Comparison of ENCODE assay signal across 8 cellular contexts in genomic region chr2:148643421-148643820, GRCh38. TPM values are rescaled to one million over a fixed set of nuclear protein-coding genes. Genes with fewer than 3 reads are reported as not detected.
DNase-seq lines count a peak whose midpoint lies in the region; ATAC-seq and TF ChIP-seq lines count a peak whose summit lies in the region.

No MANE protein-coding gene starts in this region.

- H3K36me3 ChIP-seq in Caco-2 (ENCODE audit: control insufficient read depth, insufficient read depth, low read length) (no peaks in the 10 kb centered on the region), Loucy (ENCODE audit: insufficient read depth, low read length) (no peaks in the 10 kb centered on the region), esophagus squamous epithelium (no peaks in the 10 kb centered on the region), subcutaneous abdominal adipose tissue (ENCODE audit: control insufficient read depth in 5 of 5, insufficient read depth in 5 of 5, low read length in 5 of 5) (no peaks in the 10 kb centered on the region)

- no peaks in the 10 kb centered on the region for H3K9me3 Mint-ChIP-seq in Caco-2 (ENCODE audit: unreplicated experiment)

- WGBS in esophagus squamous epithelium, 2 donors: 18 to 21% methylated on average over 5 of the region's 5 CpGs

- peaks cover 32% of the 10 kb centered on the region for H3K79me2 ChIP-seq in Loucy (ENCODE audit: insufficient read depth, low read length)

- TF ChIP-seq POLR2A in esophagus squamous epithelium (IDR thresholded peaks at IDR 0.05): no peak

- H3K4me1 ChIP-seq in Caco-2 (no peaks in the 10 kb centered on the region), Loucy (ENCODE audit: insufficient read depth, low read length, poor library complexity, severe bottlenecking) (peaks cover 26% of the 10 kb centered on the region), esophagus squamous epithelium (peaks cover 0 to 45% (median 19%) of the 10 kb centered on the region in 3 donors), subcutaneous abdominal adipose tissue (ENCODE audit: control insufficient read depth in 5 of 5, insufficient read depth in 5 of 5, low read length in 5 of 5) (peaks cover 5 to 27% (median 17%) of the 10 kb centered on the region in 5 donors)

- no peaks in the 10 kb centered on the region for H3K27me3 ChIP-seq in Caco-2 (replicated peaks; ENCODE audit: control insufficient read depth, insufficient read depth, low read length)
- no peaks in the 10 kb centered on the region for H3K27me3 ChIP-seq in Loucy (ENCODE audit: insufficient read depth, low read length, poor library complexity, severe bottlenecking)
- H3K27me3 ChIP-seq in esophagus squamous epithelium: peaks cover 0 to 17% (median 0%) of the 10 kb centered on the region in 4 donors
- peaks cover 0 to 3% (median 0%) of the 10 kb centered on the region in 5 donors for H3K27me3 ChIP-seq in subcutaneous abdominal adipose tissue (ENCODE audit: control insufficient read depth in 5 of 5, insufficient read depth in 4 of 5, low read length in 5 of 5)

- TF ChIP-seq CTCF in Caco-2 (IDR thresholded peaks at IDR 0.05; ENCODE audit: insufficient read depth in 1 of 2, low read depth in 1 of 2, low read length in 1 of 2, severe bottlenecking in 1 of 2, unreplicated experiment in 1 of 2): no peak
- TF ChIP-seq CTCF in Loucy (conservative IDR thresholded peaks at IDR 0.05; ENCODE audit: low read length): no peak
- TF ChIP-seq CTCF in esophagus squamous epithelium (IDR thresholded peaks at IDR 0.05): no peak

- peak overlapping the region; percentile 58 for H3K4me3 ChIP-seq in Caco-2 (ENCODE audit: low read depth, low read length)
- peak overlapping the region; percentile 95 for H3K4me3 ChIP-seq in Loucy (ENCODE audit: low read length, poor library complexity, severe bottlenecking)
- H3K4me3 ChIP-seq in esophagus squamous epithelium: peak overlapping the region in 3 of 4 donors; percentile 83 to 92 (median 90)
- H3K4me3 ChIP-seq in subcutaneous abdominal adipose tissue (ENCODE audit: low read depth in 1 of 5, low read length in 5 of 5): peak overlapping the region; percentile 93 to 98 (median 97)

- peaks cover 16% of the 10 kb centered on the region for H3K36me3 Mint-ChIP-seq in Caco-2 (ENCODE audit: insufficient read depth, unreplicated experiment)

- peak overlapping the region; percentile 99 for H2AFZ ChIP-seq in Loucy (ENCODE audit: low read length)

- DNase-seq in Caco-2: no peak
- DNase-seq in esophagus squamous epithelium (lab: John Stamatoyannopoulos, UW): no peak
- DNase-seq in HPDE6-E6E7 (ENCODE audit: extremely low spot score): no peak
- DNase-seq in SHP77 treated with DMSO at 0.1 percent for 48 hours (lab: John Stamatoyannopoulos, UW): no peak
- DNase-seq in NCI-H1436 (lab: John Stamatoyannopoulos, UW): no peak

- CTCF ChIA-PET in Caco-2 (lab: Charles Lee): no interaction called here

- H3K9ac ChIP-seq in Loucy (ENCODE audit: low read depth, low read length, poor library complexity, severe bottlenecking) (no peak overlapping the region), subcutaneous abdominal adipose tissue (ENCODE audit: low read length in 5 of 5) (peak overlapping the region in 3 of 5 donors; percentile 46 to 96 (median 80))

- peak overlapping the region; percentile 97 for H3K4me3 Mint-ChIP-seq in Caco-2 (ENCODE audit: unreplicated experiment)

- peak overlapping the region; percentile 100 for H3K4me2 ChIP-seq in Loucy (ENCODE audit: low read depth, low read length, poor library complexity, severe bottlenecking)

- intact Hi-C loops in Caco-2 (cut with micrococcal nuclease; ENCODE audit: unreplicated experiment) (loop anchor here (5.0 to 10.0 kb wide), 3 partner anchors 76 to 719 kb away; partner anchors contain the start of genes MBD5 and ORC4), esophagus squamous epithelium (cut with DNase I) (no loop called here)

- H3F3A ChIP-seq in Loucy (ENCODE audit: low read depth): no peaks in the 10 kb centered on the region

- ATAC-seq in GM21360 (IDR thresholded peaks at IDR 0.05; ENCODE audit: unreplicated experiment): peak; percentile 35

- H3K27ac ChIP-seq in esophagus squamous epithelium (peak overlapping the region in 3 of 4 donors; percentile 30 to 100 (median 51)), subcutaneous abdominal adipose tissue (ENCODE audit: low read depth, low read length) (no peak overlapping the region)

- no peak overlapping the region for H3K27ac Mint-ChIP-seq in Caco-2 (ENCODE audit: unreplicated experiment)

- no peaks in the 10 kb centered on the region for H3K27me3 Mint-ChIP-seq in Caco-2 (ENCODE audit: insufficient read depth, unreplicated experiment)

- no peaks in the 10 kb centered on the region for H3K9me3 ChIP-seq in Caco-2
- H3K9me3 ChIP-seq in Loucy (ENCODE audit: insufficient read depth, low read depth, low read length): no peaks in the 10 kb centered on the region
- no peaks in the 10 kb centered on the region for H3K9me3 ChIP-seq in esophagus squamous epithelium
- H3K9me3 ChIP-seq in subcutaneous abdominal adipose tissue (ENCODE audit: control insufficient read depth in 5 of 5, low read length in 5 of 5): no peaks in the 10 kb centered on the region

- peaks cover 13% of the 10 kb centered on the region for H3K4me1 Mint-ChIP-seq in Caco-2 (ENCODE audit: low read depth, unreplicated experiment)

- H3K9me2 ChIP-seq in Loucy (replicated peaks; ENCODE audit: low read depth, low read length): no peaks in the 10 kb centered on the region

- no TSS peak for BruUV-seq in Caco-2 (replicated peaks; lab: Mats Ljungman, UMichigan)

- peaks cover 27% of the 10 kb centered on the region for H4K20me1 ChIP-seq in Loucy (ENCODE audit: insufficient read depth, low read length, poor library complexity, severe bottlenecking)

- POLR2A ChIA-PET in Caco-2 (lab: Charles Lee): interaction anchor here (0.8 kb wide), 1 partner anchor 29 kb away, joined by 3 read pairs; no protein-coding TSS in a partner anchor

RNA-seq across cellular contexts. Expression of gene EPC2, which starts 1.1 kb away (rescaled TPM):
- total RNA-seq in Caco-2 (2022) (27.7 and 32.0 TPM in 2 replicates), esophagus squamous epithelium (10 to 100 TPM; 10.6 to 29.2 (median 15.4) TPM)
